ENCODE assay signal across 8 cellular contexts in the genomic region with DNA sequence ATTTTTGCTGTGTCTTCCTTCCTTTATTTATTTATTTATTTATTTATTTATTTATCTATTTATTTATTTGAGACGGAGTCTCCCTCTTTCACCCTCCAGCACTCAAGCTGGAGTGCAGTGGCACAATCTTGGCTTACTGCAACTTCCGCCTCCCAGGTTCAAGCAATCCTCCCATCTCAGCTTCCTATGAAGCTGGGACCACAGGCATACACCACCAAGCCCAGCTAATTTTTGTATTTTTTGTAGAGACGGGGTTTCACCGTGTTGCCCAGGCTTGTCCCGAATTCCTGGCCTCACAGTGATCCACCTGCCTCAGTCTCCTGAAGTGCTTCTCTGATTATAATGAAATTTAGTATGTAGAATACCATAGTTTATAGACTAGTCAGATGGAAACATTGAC. TPM values are rescaled to one million over a fixed set of nuclear protein-coding genes. Genes with fewer than 3 reads are reported as not detected.
DNase-seq lines count a peak whose midpoint lies in the region; ATAC-seq, FAIRE-seq and TF ChIP-seq lines count a peak whose summit lies in the region.
"Not testable (repeated sequence)": the region's sequence is repeated elsewhere in the genome, so short reads cannot be mapped to it uniquely, and the experiment has no call there.

No MANE protein-coding gene starts in this region.

- TF ChIP-seq EP300 in esophagus muscularis mucosa (IDR thresholded peaks at IDR 0.05) = not testable (repeated sequence)

- intact Hi-C loops in activated CD4-positive, alpha-beta T cell treated with anti-CD3 and anti-CD28 coated beads, Interleukin-2, amount 10 ng/mL, durations not matched to agents 24 days and 14 days (cut with micrococcal nuclease) = loop anchor here (1.0 to 5.0 kb wide), 9 partner anchors 10 to 849 kb away; a partner anchor contains a TSS
- intact Hi-C loops in esophagus muscularis mucosa (cut with DNase I) = loop anchor here (5.0 kb wide), 1 partner anchor 227 kb away; no protein-coding TSS in a partner anchor
- intact Hi-C loops in psoas muscle (cut with DNase I) = loop anchor here (5.0 kb wide), 2 partner anchors 48 to 282 kb away; no protein-coding TSS in a partner anchor
- intact Hi-C loops in upper lobe of right lung (cut with DNase I) = not testable (repeated sequence)

- not testable (repeated sequence) for H3K36me3 ChIP-seq in astrocyte (ENCODE audit: insufficient read depth, low read length); esophagus muscularis mucosa; liver (ENCODE audit: control insufficient read depth in 4 of 4, insufficient read depth in 3 of 4, low read depth in 1 of 4, low read length in 3 of 4); psoas muscle (ENCODE audit: insufficient read depth in 1 of 2, low read depth in 1 of 2)
- peaks cover 14% of the 10 kb centered on the region for H3K36me3 ChIP-seq in upper lobe of right lung

- not testable (repeated sequence) for H3K9ac ChIP-seq in astrocyte (ENCODE audit: low read length)
- H3K9ac ChIP-seq in liver (ENCODE audit: low read depth in 1 of 2, low read length in 2 of 2) = peak overlapping the region; percentile 88 to 95

- H4K20me1 ChIP-seq in astrocyte (ENCODE audit: insufficient read depth, low read length) = not testable (repeated sequence)

- not testable (repeated sequence) for TF ChIP-seq CTCF in NB4 (IDR thresholded peaks at IDR 0.05; ENCODE audit: low read depth, low read length); astrocyte (IDR thresholded peaks at IDR 0.05; ENCODE audit: insufficient read depth, low read depth, low read length); esophagus muscularis mucosa (IDR thresholded peaks at IDR 0.05); liver (IDR thresholded peaks at IDR 0.05; ENCODE audit: low read depth, low read length, missing input control); psoas muscle (IDR thresholded peaks at IDR 0.05); upper lobe of right lung (IDR thresholded peaks at IDR 0.05)

- H3K4me3 Mint-ChIP-seq in activated CD4-positive, alpha-beta T cell treated with anti-CD3 and anti-CD28 coated beads, Interleukin-2, amount 10 ng/mL, durations not matched to agents 24 days and 14 days = peak overlapping the region; percentile 98
- peak overlapping the region; percentile 40 for H3K4me3 Mint-ChIP-seq in astrocyte (ENCODE audit: unreplicated experiment)

- ATAC-seq in psoas muscle = not testable (repeated sequence)
- peak; percentile 51 for ATAC-seq in upper lobe of right lung

- not testable (repeated sequence) for H2AFZ ChIP-seq in astrocyte (ENCODE audit: low read depth, low read length)

- H3K4me3 ChIP-seq in GM08714 (ENCODE audit: low read length) (peak overlapping the region; percentile 90), NB4 (ENCODE audit: low read depth, low read length) (peak overlapping the region; percentile 78), esophagus muscularis mucosa (peak overlapping the region; percentile 38 to 50 (median 42)), liver (ENCODE audit: low read depth in 1 of 3, low read length in 3 of 3) (peak overlapping the region in 2 of 3 donors; percentile 78 to 84), psoas muscle (peak overlapping the region; percentile 62), upper lobe of right lung (peak overlapping the region; percentile 67)
- not testable (repeated sequence) for H3K4me3 ChIP-seq in astrocyte (ENCODE audit: insufficient read depth, low read depth, low read length)

- H3K79me2 ChIP-seq in astrocyte (ENCODE audit: insufficient read depth, low read length) = not testable (repeated sequence)

- H3K27me3 ChIP-seq in astrocyte (ENCODE audit: insufficient read depth, low read length); esophagus muscularis mucosa; liver (ENCODE audit: control insufficient read depth in 4 of 4, insufficient read depth in 4 of 4, low read length in 3 of 4); psoas muscle (ENCODE audit: insufficient read depth in 3 of 3, low read length in 2 of 3); upper lobe of right lung: not testable (repeated sequence)

- peak; percentile 54 for DNase-seq in NB4 (ENCODE audit: low read depth)
- DNase-seq in activated CD4-positive, alpha-beta T cell treated with anti-CD3 and anti-CD28 coated beads, Interleukin-2, amount 10 ng/mL, durations not matched to agents 24 days and 14 days = peak; percentile 70
- DNase-seq in astrocyte (ENCODE audit: low read depth); esophagus muscularis mucosa (ENCODE audit: extremely low spot score); psoas muscle; upper lobe of right lung: not testable (repeated sequence)

- peaks cover 28% of the 10 kb centered on the region for H3K36me3 Mint-ChIP-seq in activated CD4-positive, alpha-beta T cell treated with anti-CD3 and anti-CD28 coated beads, Interleukin-2, amount 10 ng/mL, durations not matched to agents 24 days and 14 days (ENCODE audit: low read depth)
- not testable (repeated sequence) for H3K36me3 Mint-ChIP-seq in astrocyte (ENCODE audit: low read depth, unreplicated experiment)

- FAIRE-seq in astrocyte (lab: Jason Lieb, UNC) = not testable (repeated sequence)

- not testable (repeated sequence) for H3K4me2 ChIP-seq in astrocyte (ENCODE audit: low read length)

- TF ChIP-seq POLR2A in NB4 (IDR thresholded peaks at IDR 0.05; ENCODE audit: extremely low read depth, insufficient read length); esophagus muscularis mucosa (IDR thresholded peaks at IDR 0.05; ENCODE audit: low read depth): not testable (repeated sequence)

- not testable (repeated sequence) for H3K9me3 ChIP-seq in astrocyte (ENCODE audit: insufficient read depth, low read depth, low read length); esophagus muscularis mucosa; liver (ENCODE audit: control insufficient read depth in 4 of 4, low read length in 3 of 4); psoas muscle; upper lobe of right lung

- WGBS in esophagus muscularis mucosa = 62% methylated on average over 5 of the region's 5 CpGs
- 41% methylated on average over 5 of the region's 5 CpGs for WGBS in liver
- WGBS in psoas muscle, 3 donors = 67 to 71% (median 70%) methylated on average over 5 of the region's 5 CpGs

- not testable (repeated sequence) for H3K27me3 Mint-ChIP-seq in activated CD4-positive, alpha-beta T cell treated with anti-CD3 and anti-CD28 coated beads, Interleukin-2, amount 10 ng/mL, durations not matched to agents 24 days and 14 days; astrocyte (ENCODE audit: low read depth, unreplicated experiment)

- TF ChIP-seq RAD21 in liver (IDR thresholded peaks at IDR 0.05) = peak in 1 of 2 donors; percentile 6

- H3K9me3 Mint-ChIP-seq in activated CD4-positive, alpha-beta T cell treated with anti-CD3 and anti-CD28 coated beads, Interleukin-2, amount 10 ng/mL, durations not matched to agents 24 days and 14 days = not testable (repeated sequence)
- H3K9me3 Mint-ChIP-seq in astrocyte (ENCODE audit: unreplicated experiment) = peaks cover 10% of the 10 kb centered on the region

- H3K27ac Mint-ChIP-seq in activated CD4-positive, alpha-beta T cell treated with anti-CD3 and anti-CD28 coated beads, Interleukin-2, amount 10 ng/mL, durations not matched to agents 24 days and 14 days = peak overlapping the region; percentile 95
- not testable (repeated sequence) for H3K27ac Mint-ChIP-seq in astrocyte (ENCODE audit: unreplicated experiment)

- not testable (repeated sequence) for H3K4me1 ChIP-seq in astrocyte (ENCODE audit: insufficient read depth, low read length); esophagus muscularis mucosa; psoas muscle
- H3K4me1 ChIP-seq in liver (ENCODE audit: control insufficient read depth in 4 of 4, insufficient read depth in 4 of 4, low read length in 3 of 4) (peaks cover 0 to 10% (median 3%) of the 10 kb centered on the region in 4 donors), upper lobe of right lung (peaks cover 27% of the 10 kb centered on the region)

- not testable (repeated sequence) for H3K27ac ChIP-seq in astrocyte (ENCODE audit: low read depth, low read length); liver (ENCODE audit: low read depth in 1 of 2, low read length in 2 of 2); psoas muscle
- H3K27ac ChIP-seq in esophagus muscularis mucosa (replicated peaks in 1 of 4) (peak overlapping the region in 2 of 4 donors; percentile 31 to 38), upper lobe of right lung (peak overlapping the region; percentile 78)

- peaks cover 55% of the 10 kb centered on the region for H3K4me1 Mint-ChIP-seq in activated CD4-positive, alpha-beta T cell treated with anti-CD3 and anti-CD28 coated beads, Interleukin-2, amount 10 ng/mL, durations not matched to agents 24 days and 14 days
- H3K4me1 Mint-ChIP-seq in astrocyte (ENCODE audit: low read depth, unreplicated experiment) = not testable (repeated sequence)

TF ChIP-seq in liver, 16 proteins besides CTCF, POLR2A, EP300 and RAD21:
- TF ChIP-seq JUND (IDR thresholded peaks at IDR 0.05) = peak in 1 of 2 donors; percentile 16

RNA-seq across cellular contexts. Expression of a gene that starts 0.9 kb away (rescaled TPM):
- 12.7 and 13.1 TPM in 2 replicates for total RNA-seq in activated CD4-positive, alpha-beta T cell treated with anti-CD3 and anti-CD28 coated beads, Interleukin-2, amount 10 ng/mL, durations not matched to agents 24 days and 14 days
- total RNA-seq in astrocyte = 0.43 and 1.2 TPM in 2 replicates
- 1 to 10 TPM; 2.2 to 7.3 (median 4.3) TPM for total RNA-seq in esophagus muscularis mucosa
- 10 to 100 TPM in 1 of 2 donors, 1 to 10 TPM in 1; 8.7 to 13.6 TPM for total RNA-seq in liver
- 1 to 10 TPM; 2.2 to 2.6 TPM for polyA plus RNA-seq in liver
- total RNA-seq in psoas muscle = 1 to 10 TPM; 2.3 to 3.8 (median 2.8) TPM
- polyA plus RNA-seq in psoas muscle = 1 to 10 TPM in 2 of 3 donors, under 1 TPM in 1; 0.90 to 1.3 (median 1.2) TPM
- total RNA-seq in upper lobe of right lung = 31.6 TPM
